ENCODE assay signal across 8 cellular contexts in genomic region chr15:64841258-64842098, GRCh38. TPM values are rescaled to one million over a fixed set of nuclear protein-coding genes. Genes with fewer than 3 reads are reported as not detected.
DNase-seq lines count a peak whose midpoint lies in the region; ATAC-seq and TF ChIP-seq lines count a peak whose summit lies in the region.

Gene PLEKHO2 (plus strand): TSS chr15:64841915. CDS start chr15:64842017, 102 bp downstream.

- H3K27ac ChIP-seq in dorsolateral prefrontal cortex (peak within 1 kb of the TSS; percentile 69 to 96 (median 90)), right lobe of liver (peak within 1 kb of the TSS; percentile 80 to 90 (median 81))

- peaks cover 2% of the 10 kb centered on the region for H3K36me3 Mint-ChIP-seq in activated CD4-positive, alpha-beta memory T cell treated with anti-CD3 and anti-CD28 coated beads for 36 hours

- peak within 1 kb of the TSS; percentile 84 for H3K27ac Mint-ChIP-seq in activated CD4-positive, alpha-beta memory T cell treated with anti-CD3 and anti-CD28 coated beads for 36 hours

- H3K4me1 ChIP-seq in right lobe of liver = peaks cover 0 to 6% (median 1%) of the 10 kb centered on the region in 4 donors

- CTCF ChIA-PET in activated CD4-positive, alpha-beta memory T cell treated with anti-CD3 and anti-CD28 coated beads for 36 hours (lab: Charles Lee) = interaction anchor here (0.7 to 2.4 kb wide), 9 partner anchors 9 to 113 kb away, joined by 3 to 18 read pairs (median 4); no protein-coding TSS in a partner anchor

- H3K27me3 Mint-ChIP-seq in activated CD4-positive, alpha-beta memory T cell treated with anti-CD3 and anti-CD28 coated beads for 36 hours = no peaks in the 10 kb centered on the region

- WGBS in right lobe of liver (ENCODE audit: insufficient coverage, low coverage, low lambda C conversion rate, missing lambda C conversion rate) = 2% methylated on average over 32 of the region's 79 CpGs

- peak; percentile 36 to 98 (median 88) for DNase-seq in C1 segment of cervical spinal cord (lab: John Stamatoyannopoulos, UW)
- DNase-seq in NCI-H82 treated with DMSO at 0.1 percent for 48 hours (lab: John Stamatoyannopoulos, UW; ENCODE audit: unreplicated experiment) = peak; percentile 89
- peak; percentile 95 for DNase-seq in activated CD4-positive, alpha-beta memory T cell treated with anti-CD3 and anti-CD28 coated beads for 36 hours
- peak; percentile 46 to 94 (median 86) for DNase-seq in dorsolateral prefrontal cortex
- DNase-seq in right lobe of liver = peak; percentile 91 to 97 (median 94)
- peak; percentile 83 for DNase-seq in stimulated activated CD4-positive, alpha-beta T cell treated with anti-CD3 and anti-CD28 coated beads, Interleukin-4, amount 100 ng/mL, for 24 hours

- H3K4me3 ChIP-seq in dorsolateral prefrontal cortex (peak within 1 kb of the TSS; percentile 54 to 94 (median 83)), right lobe of liver (peak within 1 kb of the TSS; percentile 74 to 87 (median 75))

- H3K4me3 Mint-ChIP-seq in activated CD4-positive, alpha-beta memory T cell treated with anti-CD3 and anti-CD28 coated beads for 36 hours = peak within 1 kb of the TSS; percentile 95

- H3K4me1 Mint-ChIP-seq in activated CD4-positive, alpha-beta memory T cell treated with anti-CD3 and anti-CD28 coated beads for 36 hours (ENCODE audit: low read depth) = peaks cover 60% of the 10 kb centered on the region

- ATAC-seq in GM19328 (IDR thresholded peaks at IDR 0.05; ENCODE audit: unreplicated experiment) = peak; percentile 45
- peak; percentile 33 for ATAC-seq in HG03469 (IDR thresholded peaks at IDR 0.05; ENCODE audit: unreplicated experiment)
- peak; percentile 81 to 89 (median 86) for ATAC-seq in right lobe of liver

- POLR2A ChIA-PET in activated CD4-positive, alpha-beta memory T cell treated with anti-CD3 and anti-CD28 coated beads for 36 hours (lab: Charles Lee) = interaction anchor here (0.8 to 1.2 kb wide), 4 partner anchors 16 to 52 kb away, joined by 4 to 8 read pairs (median 5); partner anchors contain the start of gene PIF1

- no peaks in the 10 kb centered on the region for H3K36me3 ChIP-seq in right lobe of liver

- no peaks in the 10 kb centered on the region for H3K9me3 Mint-ChIP-seq in activated CD4-positive, alpha-beta memory T cell treated with anti-CD3 and anti-CD28 coated beads for 36 hours

- H3K9me3 ChIP-seq in right lobe of liver = no peaks in the 10 kb centered on the region

- TF ChIP-seq POLR2A in right lobe of liver (IDR thresholded peaks at IDR 0.05) = peak; percentile 71

- peaks cover 0 to 10% (median 0%) of the 10 kb centered on the region in 45 donors for H3K27me3 ChIP-seq in dorsolateral prefrontal cortex
- no peaks in the 10 kb centered on the region for H3K27me3 ChIP-seq in right lobe of liver

- TF ChIP-seq CTCF in dorsolateral prefrontal cortex (IDR thresholded peaks at IDR 0.05 in 54 of 56, conservative IDR thresholded peaks at IDR 0.05 in 2 of 56; ENCODE audit: low read depth in 1 of 56, partially characterized antibody in 56 of 56) (peak in 40 of 56 donors; percentile 7 to 56 (median 29)), right lobe of liver (IDR thresholded peaks at IDR 0.05) (peak in 2 of 4 donors; percentile 3 to 6)

- intact Hi-C loops in activated CD4-positive, alpha-beta memory T cell treated with anti-CD3 and anti-CD28 coated beads for 36 hours (cut with micrococcal nuclease) = loop anchor here (1.0 to 2.0 kb wide), 2 partner anchors 17 to 52 kb away; partner anchors contain the start of gene PIF1
- intact Hi-C loops in dorsolateral prefrontal cortex (cut with DNase I) (loop anchor here in 1 of 2 donors (10.0 kb wide), 1 partner anchor 143 kb away; the partner anchor contains the start of gene SPG21), right lobe of liver (cut with DNase I) (no loop called here)

RNA-seq across cellular contexts. Expression of gene PLEKHO2, which starts in this region (rescaled TPM):
- total RNA-seq in activated CD4-positive, alpha-beta memory T cell treated with anti-CD3 and anti-CD28 coated beads for 36 hours = 10 to 100 TPM; 15.3 to 15.6 TPM
- total RNA-seq in dorsolateral prefrontal cortex (10 to 100 TPM; 11.7 to 57.7 (median 19.3) TPM), right lobe of liver (10 to 100 TPM in 1 of 6 experiments, 1 to 10 TPM in 5; 3.9 to 11.8 (median 5.2) TPM)

Comparison
In these comparisons a context has a peak if more than half of its experiments do, and no peak if none do; other contexts are left out.
1. Peak in every context shown above with its lines: DNase-seq, ATAC-seq, H3K4me3 ChIP-seq and H3K27ac ChIP-seq.
2. ATAC-seq: peak in every context shown above with its lines; median percentile 86 in right lobe of liver; 45 in GM19328; 33 in HG03469.